1 cellular context compared by ENCODE assay signal in genomic region chr10:43671659-43672555, GRCh38.
TF ChIP-seq lines count a peak whose summit lies in the region.

No MANE protein-coding gene starts in this region.

TF ChIP-seq in K562, 482 proteins besides CTCF, POLR2A, EP300 and RAD21 (continued from another document):
- no peak for TF ChIP-seq BHLHE40 (IDR thresholded peaks at IDR 0.05; ENCODE audit: low read length)
- TF ChIP-seq TEAD2 (tag; IDR thresholded peaks at IDR 0.05) = no peak
- peak; percentile 65; the same call in 1 of the 2 replicates for TF ChIP-seq STAG1 (CRISPR knock-in tag; IDR thresholded peaks at IDR 0.05; ENCODE audit: borderline replicate concordance)
- TF ChIP-seq ATF7 (IDR thresholded peaks at IDR 0.05) = 0 out of 2 replicates have a peak, but pooled peaks have one; percentile 16
- TF ChIP-seq SREBF1 (IDR thresholded peaks at IDR 0.05; ENCODE audit: borderline replicate concordance, low read depth, low read length) = no peak
- TF ChIP-seq L3MBTL2 (IDR thresholded peaks at IDR 0.05) = no peak
- TF ChIP-seq E4F1 (CRISPR knock-in tag; IDR thresholded peaks at IDR 0.05; ENCODE audit: borderline replicate concordance) = no peak
- TF ChIP-seq ZNF280B (CRISPR knock-in tag; IDR thresholded peaks at IDR 0.05) = no peak
- TF ChIP-seq MBD1 (CRISPR knock-in tag; IDR thresholded peaks at IDR 0.05) = no peak
- no peak for TF ChIP-seq NR3C1 (CRISPR knock-in tag; IDR thresholded peaks at IDR 0.05)
- TF ChIP-seq NCOA4 (IDR thresholded peaks at IDR 0.05; ENCODE audit: partially characterized antibody) = no peak
- TF ChIP-seq SMC3 (conservative IDR thresholded peaks at IDR 0.05; ENCODE audit: insufficient read depth, low read depth, low read length) = peak; percentile 81
- no peak for TF ChIP-seq KDM5B (IDR thresholded peaks at IDR 0.05; ENCODE audit: insufficient replicate concordance, low read depth, low read length)
- TF ChIP-seq WHSC1 (IDR thresholded peaks at IDR 0.05; ENCODE audit: low read length) = no peak
- no peak for TF ChIP-seq OTX1 (CRISPR knock-in tag; IDR thresholded peaks at IDR 0.05)
